Comparison of ENCODE assay signal across 9 cellular contexts in genomic region chr11:88359529-88359928, GRCh38. TPM values are rescaled to one million over a fixed set of nuclear protein-coding genes. Genes with fewer than 3 reads are reported as not detected.
DNase-seq lines count a peak whose midpoint lies in the region; ATAC-seq, FAIRE-seq and TF ChIP-seq lines count a peak whose summit lies in the region.
"Had no signal": no experiment of that assay in that cellular context is flagged by ENCODE, and none has a peak within 500 bp of the region (broad histone marks: within the 10 kb centered on the region; RNA-seq: fewer than 3 reads in every experiment).

No MANE protein-coding gene starts in this region.

- H3K27ac ChIP-seq in GM12878 (ENCODE audit: control insufficient read depth, insufficient read depth) (peak overlapping the region; percentile 78), left ventricle myocardium inferior (replicated peaks) (no peak overlapping the region)

- no TSS peak for BruUV-seq in GM12878 (replicated peaks; lab: Mats Ljungman, UMichigan)

- no peak overlapping the region for H2AFZ ChIP-seq in GM12878 (ENCODE audit: control insufficient read depth, low read depth, low read length)

- TF ChIP-seq RAD21 in GM12878 (IDR thresholded peaks at IDR 0.05; ENCODE audit: insufficient read depth, low read depth, low read length): no peak

- H3K27me3 ChIP-seq in GM12878 (replicated peaks in 1 of 2; ENCODE audit: control insufficient read depth in 2 of 2, insufficient read depth in 2 of 2, low read length in 1 of 2) (no peaks in the 10 kb centered on the region), left ventricle myocardium inferior (ENCODE audit: low read depth) (no peaks in the 10 kb centered on the region)

- no peaks in the 10 kb centered on the region for H4K20me1 ChIP-seq in GM12878 (ENCODE audit: control insufficient read depth, insufficient read depth)

- POLR2A ChIA-PET in GM12878 (lab: Charles Lee): interaction anchor here (0.9 to 9.6 kb wide), 4 partner anchors 23 to 58 kb away, joined by 3 to 116 read pairs (median 36); partner anchors contain the start of gene CTSC

- CTCF ChIA-PET in GM12878 (lab: Yijun Ruan, JAX): interaction anchor here (1.0 to 2.9 kb wide), 5 partner anchors 18 to 77 kb away, joined by 3 to 13 read pairs (median 4); no protein-coding TSS in a partner anchor

- H3K4me3 ChIP-seq in GM12878: no peak overlapping the region; the same call in 1 of the 2 replicates
- H3K4me3 ChIP-seq in left ventricle myocardium inferior: no peak overlapping the region

- DNase-seq in GM12878 (ENCODE audit: low read depth, low spot score) (peak; percentile 74), left ventricle myocardium inferior (no peak), NCI-H2196 treated with DMSO at 0.1 percent for 48 hours (lab: John Stamatoyannopoulos, UW; ENCODE audit: unreplicated experiment) (no peak), activated T-cell treated with anti-CD3 and anti-CD28 coated beads for 4 hours (no peak)
- no peak for DNase-seq in effector CD8-positive, alpha-beta T cell (lab: John Stamatoyannopoulos, UW)
- DNase-seq: T1000 had no signal

- peaks cover 19% of the 10 kb centered on the region for H3K79me2 ChIP-seq in GM12878 (ENCODE audit: control insufficient read depth, insufficient read depth, low read length)

- RAD21 ChIA-PET in GM12878 (lab: Charles Lee; ENCODE audit: unreplicated experiment): interaction anchor here (0.8 to 11.0 kb wide), 9 partner anchors 15 to 453 kb away, joined by 3 to 299 read pairs (median 6); partner anchors contain the start of gene CTSC

- TF ChIP-seq CTCF in GM12878 (IDR thresholded peaks at IDR 0.05 in 2 of 3, conservative IDR thresholded peaks at IDR 0.05 in 1 of 3; ENCODE audit: control insufficient read depth in 2 of 3, extremely low read depth in 1 of 3, insufficient read depth in 1 of 3, low read depth in 3 of 3, low read length in 3 of 3) (no peak), left ventricle myocardium inferior (IDR thresholded peaks at IDR 0.05; ENCODE audit: borderline replicate concordance) (no peak)

- WGBS in GM12878 (ENCODE audit: insufficient coverage, insufficient replicate concordance, low lambda C conversion rate, missing lambda C conversion rate): 10% methylated on average over 1 of the region's 1 CpG

- TF ChIP-seq POLR2A in GM12878 (IDR thresholded peaks at IDR 0.05; ENCODE audit: low read depth, low read length): no peak

- SMC1A ChIA-PET in GM12878 (lab: Charles Lee; ENCODE audit: uncharacterized antibody, unreplicated experiment): interaction anchor here (0.6 to 11.2 kb wide), 14 partner anchors 15 to 216 kb away, joined by 3 to 171 read pairs (median 4); partner anchors contain the start of genes CTSC and RAB38

- no peaks in the 10 kb centered on the region for H3K9me3 ChIP-seq in GM12878 (replicated peaks; ENCODE audit: control insufficient read depth, insufficient read depth, low read length)
- H3K9me3 ChIP-seq in left ventricle myocardium inferior (replicated peaks): no peaks in the 10 kb centered on the region

- peaks cover 52% of the 10 kb centered on the region for H3K4me1 ChIP-seq in GM12878 (ENCODE audit: control insufficient read depth, insufficient read depth, low read length)
- no peaks in the 10 kb centered on the region for H3K4me1 ChIP-seq in left ventricle myocardium inferior

- H3K36me3 ChIP-seq in GM12878 (ENCODE audit: control insufficient read depth in 2 of 2, insufficient read depth in 2 of 2, low read length in 1 of 2): no peaks in the 10 kb centered on the region
- no peaks in the 10 kb centered on the region for H3K36me3 ChIP-seq in left ventricle myocardium inferior

- intact Hi-C loops in GM12878 (cut with micrococcal nuclease; ENCODE audit: unreplicated experiment): loop anchor here (1.0 to 5.0 kb wide), 3 partner anchors 76 to 183 kb away; partner anchors contain the start of gene RAB38
- intact Hi-C loops in left ventricle myocardium inferior (cut with micrococcal nuclease): no loop called here

- in situ Hi-C loops in GM12878 (cut with MboI): loop anchor here (5.0 kb wide), 1 partner anchor 52 kb away; no protein-coding TSS in a partner anchor

- ATAC-seq in GM18520 (IDR thresholded peaks at IDR 0.05; ENCODE audit: unreplicated experiment): peak; percentile 46
- ATAC-seq in GM21576 (IDR thresholded peaks at IDR 0.05; ENCODE audit: unreplicated experiment): peak; percentile 65
- ATAC-seq in HG03558 (IDR thresholded peaks at IDR 0.05; ENCODE audit: extremely low read depth, unreplicated experiment): peak; percentile 34
- ATAC-seq in GM12878: peak; percentile 72

- peak; percentile 10 to 91; a peak in 2 of 4 replicates for TF ChIP-seq EP300 in GM12878 (IDR thresholded peaks at IDR 0.05; ENCODE audit: borderline replicate concordance in 1 of 2, control insufficient read depth in 1 of 2, low read depth in 2 of 2, low read length in 2 of 2)

- peak; percentile 75 for FAIRE-seq in GM12878 (lab: Jason Lieb, UNC)

- H3K4me2 ChIP-seq in GM12878 (ENCODE audit: control insufficient read depth, insufficient read depth): peak overlapping the region; percentile 53

- peak overlapping the region; percentile 24; the same call in 1 of the 2 replicates for H3K9ac ChIP-seq in GM12878 (ENCODE audit: control insufficient read depth, insufficient read depth, low read length)

TF ChIP-seq in GM12878, 131 proteins besides CTCF, POLR2A, EP300 and RAD21 (continues in another document):
- TF ChIP-seq IKZF2 (IDR thresholded peaks at IDR 0.05) (peak; percentile 97 to 98), ETV6 (conservative IDR thresholded peaks at IDR 0.05 in 1 of 2, IDR thresholded peaks at IDR 0.05 in 1 of 2; ENCODE audit: borderline replicate concordance in 1 of 2, low read depth in 1 of 2) (peak in 1 of 2 experiments; percentile 60; a peak in 1 of 4 replicates), RUNX3 (IDR thresholded peaks at IDR 0.05; ENCODE audit: low read length) (peak; percentile 92), CBFB (IDR thresholded peaks at IDR 0.05; ENCODE audit: low read depth) (peak; percentile 33; the same call in 1 of the 2 replicates), FOXM1 (IDR thresholded peaks at IDR 0.05; ENCODE audit: low read depth, low read length) (0 out of 2 replicates have a peak, but pooled peaks have one; percentile 51), RB1 (IDR thresholded peaks at IDR 0.05; ENCODE audit: borderline replicate concordance) (peak; percentile 55; the same call in 1 of the 2 replicates), ZNF24 (IDR thresholded peaks at IDR 0.05) (peak; percentile 92), CREM (IDR thresholded peaks at IDR 0.05; ENCODE audit: low read depth) (peak; percentile 57), BACH1 (IDR thresholded peaks at IDR 0.05; ENCODE audit: borderline replicate concordance) (peak; percentile 87; the same call in 1 of the 2 replicates), MLLT1 (IDR thresholded peaks at IDR 0.05) (peak; percentile 56; the same call in 1 of the 2 replicates), IRF5 (IDR thresholded peaks at IDR 0.05; ENCODE audit: borderline replicate concordance) (no peak), SMARCA5 (IDR thresholded peaks at IDR 0.05) (peak; percentile 55), RAD51 (IDR thresholded peaks at IDR 0.05) (peak; percentile 32; the same call in 1 of the 2 replicates), SMAD1 (IDR thresholded peaks at IDR 0.05; ENCODE audit: low read depth, partially characterized antibody) (peak; percentile 47), ZNF217 (IDR thresholded peaks at IDR 0.05) (peak; percentile 94), GATAD2B (conservative IDR thresholded peaks at IDR 0.05; ENCODE audit: low read depth) (peak; percentile 84; the same call in 1 of the 2 replicates)

RNA-seq across cellular contexts. Expression of gene CTSC, which starts 22.0 kb away (rescaled TPM):
- 650 and 670 TPM in 2 replicates for total RNA-seq in GM12878 (2013; cell fraction: nucleolus; rRNA removed)
- 333 and 334 TPM in 2 replicates for total RNA-seq in GM12878 (2014; rRNA removed)
- 342 and 372 TPM in 2 replicates for total RNA-seq in GM12878 (2014; rRNA removed; fragmentation: Illumina TruSeq; extraction: Trizol)
- 359 and 381 TPM in 2 replicates for total RNA-seq in GM12878 (2021)
- 352 TPM for polyA plus RNA-seq in GM12878 (2011; ENCODE audit: low read depth)
- 478 and 566 TPM in 2 replicates for polyA plus RNA-seq in GM12878 (2011; rRNA removed)
- polyA plus RNA-seq in GM12878 (2011; cell fraction: cytosol; rRNA removed): 325 and 335 TPM in 2 replicates
- 201 and 223 TPM in 2 replicates for polyA plus RNA-seq in GM12878 (2011; cell fraction: nucleus; rRNA removed)
- polyA plus RNA-seq in GM12878 (2012): 359 and 451 TPM in 2 replicates
- polyA plus RNA-seq in GM12878 (2014; fragmentation: Illumina TruSeq; extraction: Trizol): 327 and 404 TPM in 2 replicates
- polyA plus RNA-seq in GM12878 (2014; fragmentation: Nextera tagmentation; extraction: Ambion mirVana): 1,000 to 10,000 TPM in 1 of 2 experiments, 100 to 1,000 TPM in 1; 709 to 1,123 TPM
- 277 and 289 TPM in 2 replicates for polyA plus RNA-seq in GM12878 (2014; rRNA removed)
- polyA plus RNA-seq in GM12878 (2016; fragmentation: Nextera tagmentation; extraction: Ambion mirVana): 100 to 1,000 TPM; 814 to 865 TPM
- 215 and 312 TPM in 2 replicates for polyA minus RNA-seq in GM12878 (2011; rRNA and poly(A)+ RNA removed)
- 262 and 269 TPM in 2 replicates for polyA minus RNA-seq in GM12878 (2011; cell fraction: cytosol; rRNA and poly(A)+ RNA removed)
- polyA minus RNA-seq in GM12878 (2011; cell fraction: nucleus; rRNA and poly(A)+ RNA removed): 301 and 500 TPM in 2 replicates
- 20.0 TPM for total RNA-seq in left ventricle myocardium inferior

Comparison
In these comparisons a context has a peak if more than half of its experiments do, and no peak if none do; other contexts are left out.
1. RNA of gene CTSC, which starts 22.0 kb away (total RNA-seq): 333 to 670 TPM in GM12878; 20.0 TPM in left ventricle myocardium inferior (single experiment); every median in the first group is over 10 times any median in the second.
2. Peak in every context shown above with its lines, with median percentiles within 50 percentile points of each other: ATAC-seq.